Comparison of ENCODE assay signal across 22 cellular contexts in the genomic region with DNA sequence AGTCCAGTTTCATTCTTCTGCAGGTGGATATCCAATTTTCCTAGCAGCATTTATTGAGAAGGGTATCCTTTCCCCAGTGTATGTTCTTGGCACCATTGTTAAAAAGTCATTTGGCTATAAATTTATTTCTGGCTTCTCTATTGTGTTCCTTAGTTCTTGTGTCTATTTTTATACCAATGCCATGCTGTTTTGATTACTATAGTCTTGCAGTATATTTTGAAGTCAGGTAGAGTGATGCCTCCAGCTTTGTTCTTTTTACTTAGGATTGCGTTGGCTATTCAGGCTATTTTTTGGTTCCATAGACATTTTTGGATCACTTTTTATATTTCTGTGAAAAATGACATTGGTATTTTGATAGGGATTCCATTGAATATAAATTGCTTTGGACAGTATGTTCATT.
A peak's percentile ranks its signal among the peaks of the same experiment; 100 is the strongest.
DNase-seq lines count a peak whose midpoint lies in the region; ATAC-seq and TF ChIP-seq lines count a peak whose summit lies in the region.
"Had no signal": no experiment of that assay in that cellular context is flagged by ENCODE, and none has a peak within 500 bp of the region (broad histone marks: within the 10 kb centered on the region; RNA-seq: fewer than 3 reads in every experiment).

No MANE protein-coding gene starts in this region.

- intact Hi-C loops in CD8-positive, alpha-beta T cell (cut with DNase I, micrococcal nuclease) = loop anchor here in 1 of 2 experiments (5.0 kb wide), 1 partner anchor 36 kb away; no protein-coding TSS in a partner anchor

- H3K9me3 Mint-ChIP-seq in CD4-positive, CD25-positive, alpha-beta regulatory T cell = peaks cover 5 to 26% (median 11%) of the 10 kb centered on the region in 7 donors
- peaks cover 6% of the 10 kb centered on the region for H3K9me3 Mint-ChIP-seq in CD8-positive, alpha-beta T cell
- H3K9me3 Mint-ChIP-seq in T-cell = peaks cover 15 to 30% (median 16%) of the 10 kb centered on the region in 3 donors
- peaks cover 0 to 9% (median 5%) of the 10 kb centered on the region in 6 donors for H3K9me3 Mint-ChIP-seq in immature natural killer cell

- DNase-seq in CD4-positive, CD25-positive, alpha-beta regulatory T cell = no peak
- no peak for DNase-seq in CD8-positive, alpha-beta T cell
- DNase-seq in T-cell (no peak), immature natural killer cell (no peak), erythroblast (lab: John Stamatoyannopoulos, UW) (no peak), NCI-H2196 treated with DMSO at 0.1 percent for 48 hours (lab: John Stamatoyannopoulos, UW; ENCODE audit: unreplicated experiment) (no peak)
- DNase-seq: DMS53, HCEC 1CT, Kasumi-1, NCI-H1092 treated with DMSO at 0.1 percent for 48 hours, NCI-H1436, NCI-H187 treated with DMSO at 0.1 percent for 48 hours, NCI-H2107, NCI-H446 treated with DMSO at 0.1 percent for 48 hours, NCI-H526 treated with DMSO at 0.1 percent for 48 hours, PC-9, SHP77, T-helper 1 cell had no signal

- CTCF ChIA-PET in CD8-positive, alpha-beta T cell (lab: Charles Lee) = no interaction called here
- CTCF ChIA-PET in T-cell (lab: Charles Lee) = no interaction called here

- no peak for TF ChIP-seq CTCF in CD8-positive, alpha-beta T cell (IDR thresholded peaks at IDR 0.05)

- no peak overlapping the region for H3K4me3 ChIP-seq in CD4-positive, CD25-positive, alpha-beta regulatory T cell (ENCODE audit: low read depth, low read length)
- no peak overlapping the region for H3K4me3 ChIP-seq in CD8-positive, alpha-beta T cell (ENCODE audit: low read depth, low read length)
- H3K4me3 ChIP-seq: PC-9 had no signal

- H3K27ac ChIP-seq in CD4-positive, CD25-positive, alpha-beta regulatory T cell (ENCODE audit: insufficient read depth, low read length, poor library complexity, severe bottlenecking) = no peak overlapping the region
- H3K27ac ChIP-seq in CD8-positive, alpha-beta T cell (ENCODE audit: low read depth, low read length) = no peak overlapping the region
- H3K27ac ChIP-seq: PC-9, RWPE1 had no signal

- H3K27me3 Mint-ChIP-seq in CD4-positive, CD25-positive, alpha-beta regulatory T cell = no peaks in the 10 kb centered on the region
- H3K27me3 Mint-ChIP-seq in CD8-positive, alpha-beta T cell (ENCODE audit: low read depth) = no peaks in the 10 kb centered on the region
- H3K27me3 Mint-ChIP-seq in T-cell (no peaks in the 10 kb centered on the region), immature natural killer cell (ENCODE audit: low read depth in 3 of 3) (no peaks in the 10 kb centered on the region)

- peak overlapping the region; percentile 6 to 92 (median 45) for H3K4me3 Mint-ChIP-seq in CD4-positive, CD25-positive, alpha-beta regulatory T cell
- no peak overlapping the region for H3K4me3 Mint-ChIP-seq in CD8-positive, alpha-beta T cell
- peak overlapping the region in 1 of 3 donors; percentile 80 for H3K4me3 Mint-ChIP-seq in T-cell
- H3K4me3 Mint-ChIP-seq in immature natural killer cell = peak overlapping the region in 1 of 5 donors; percentile 55
- H3K4me3 Mint-ChIP-seq: CD14-positive monocyte had no signal

- H3K36me3 Mint-ChIP-seq in CD4-positive, CD25-positive, alpha-beta regulatory T cell = peaks cover 60% of the 10 kb centered on the region
- H3K36me3 Mint-ChIP-seq in CD8-positive, alpha-beta T cell = peaks cover 65% of the 10 kb centered on the region
- H3K36me3 Mint-ChIP-seq in T-cell (peaks cover 63% of the 10 kb centered on the region), immature natural killer cell (peaks cover 41 to 48% (median 45%) of the 10 kb centered on the region in 3 donors)

- peaks cover 32% of the 10 kb centered on the region for H3K36me3 ChIP-seq in CD4-positive, CD25-positive, alpha-beta regulatory T cell (ENCODE audit: control insufficient read depth, insufficient read depth, low read length)
- H3K36me3 ChIP-seq in CD8-positive, alpha-beta T cell (ENCODE audit: insufficient read depth, low read length) = no peaks in the 10 kb centered on the region

- no peaks in the 10 kb centered on the region for H3K27me3 ChIP-seq in CD4-positive, CD25-positive, alpha-beta regulatory T cell (ENCODE audit: control insufficient read depth, insufficient read depth, low read length)
- no peaks in the 10 kb centered on the region for H3K27me3 ChIP-seq in CD8-positive, alpha-beta T cell (ENCODE audit: insufficient read depth, low read length)

- POLR2A ChIA-PET in CD8-positive, alpha-beta T cell (lab: Charles Lee) = interaction anchor here (0.6 to 0.8 kb wide), 2 partner anchors 36 to 173 kb away, joined by 3 to 4 read pairs; a partner anchor contains a TSS
- POLR2A ChIA-PET in T-cell (lab: Charles Lee) = interaction anchor here in 1 of 2 donors (0.6 kb wide), 1 partner anchor 758 kb away, joined by 3 read pairs; no protein-coding TSS in a partner anchor

- peaks cover 0 to 11% of the 10 kb centered on the region in 2 experiments for H3K9me3 ChIP-seq in CD4-positive, CD25-positive, alpha-beta regulatory T cell (ENCODE audit: control insufficient read depth in 2 of 2, low read length in 2 of 2)
- H3K9me3 ChIP-seq in CD8-positive, alpha-beta T cell (ENCODE audit: low read length) = no peaks in the 10 kb centered on the region

- H3K4me1 Mint-ChIP-seq in CD4-positive, CD25-positive, alpha-beta regulatory T cell = peaks cover 31 to 67% (median 43%) of the 10 kb centered on the region in 4 donors
- peaks cover 44% of the 10 kb centered on the region for H3K4me1 Mint-ChIP-seq in CD8-positive, alpha-beta T cell (ENCODE audit: low read depth)
- H3K4me1 Mint-ChIP-seq in T-cell (peaks cover 50 to 59% (median 57%) of the 10 kb centered on the region in 3 donors), immature natural killer cell (peaks cover 20 to 53% of the 10 kb centered on the region in 2 donors)

- no peak for TF ChIP-seq POLR2A in erythroblast (IDR thresholded peaks at IDR 0.05; ENCODE audit: low read length)

- peak overlapping the region in 2 of 3 donors; percentile 16 to 94 for H3K27ac Mint-ChIP-seq in CD4-positive, CD25-positive, alpha-beta regulatory T cell
- H3K27ac Mint-ChIP-seq in CD8-positive, alpha-beta T cell = peak overlapping the region; percentile 38
- H3K27ac Mint-ChIP-seq in T-cell (peak overlapping the region; percentile 30 to 95), immature natural killer cell (peak overlapping the region in 4 of 6 donors; percentile 46 to 93 (median 78))

- no peak for ATAC-seq in CD4-positive, CD25-positive, alpha-beta regulatory T cell (ENCODE audit: low read depth in 2 of 2)
- no peak for ATAC-seq in CD8-positive, alpha-beta T cell
- ATAC-seq in T-cell (replicated peaks in 1 of 4) (no peak), HG02642 (IDR thresholded peaks at IDR 0.05; ENCODE audit: poor library complexity, unreplicated experiment) (no peak)
- ATAC-seq: HepG2 had no signal

- peaks cover 11% of the 10 kb centered on the region for H3K4me1 ChIP-seq in CD4-positive, CD25-positive, alpha-beta regulatory T cell (ENCODE audit: control insufficient read depth, insufficient read depth, low read length, poor library complexity, severe bottlenecking)
- peaks cover 17% of the 10 kb centered on the region for H3K4me1 ChIP-seq in CD8-positive, alpha-beta T cell (ENCODE audit: insufficient read depth, low read length)
